1 cellular context compared by ENCODE assay signal in genomic region chr3:100769693-100770092, GRCh38.
TF ChIP-seq lines count a peak whose summit lies in the region.

No MANE protein-coding gene starts in this region.

TF ChIP-seq in H1, 55 proteins besides CTCF, POLR2A, EP300 and RAD21 (continued from another document):
- TF ChIP-seq CHD7 (IDR thresholded peaks at IDR 0.05; ENCODE audit: insufficient replicate concordance, low read length) (peak; percentile 32), POU5F1 (IDR thresholded peaks at IDR 0.05; ENCODE audit: low read depth, low read length) (peak; percentile 85; the same call in 1 of the 2 replicates), ZNF274 (IDR thresholded peaks at IDR 0.05; ENCODE audit: borderline replicate concordance, extremely low read depth, low read length) (no peak), TAF1 (IDR thresholded peaks at IDR 0.05; ENCODE audit: low read depth, low read length) (0 out of 2 replicates have a peak, but pooled peaks have one; percentile 20), SIRT6 (IDR thresholded peaks at IDR 0.05; ENCODE audit: low read length) (no peak), E2F6 (IDR thresholded peaks at IDR 0.05) (no peak)
